Comparison of ENCODE assay signal across 8 cellular contexts in the genomic region with DNA sequence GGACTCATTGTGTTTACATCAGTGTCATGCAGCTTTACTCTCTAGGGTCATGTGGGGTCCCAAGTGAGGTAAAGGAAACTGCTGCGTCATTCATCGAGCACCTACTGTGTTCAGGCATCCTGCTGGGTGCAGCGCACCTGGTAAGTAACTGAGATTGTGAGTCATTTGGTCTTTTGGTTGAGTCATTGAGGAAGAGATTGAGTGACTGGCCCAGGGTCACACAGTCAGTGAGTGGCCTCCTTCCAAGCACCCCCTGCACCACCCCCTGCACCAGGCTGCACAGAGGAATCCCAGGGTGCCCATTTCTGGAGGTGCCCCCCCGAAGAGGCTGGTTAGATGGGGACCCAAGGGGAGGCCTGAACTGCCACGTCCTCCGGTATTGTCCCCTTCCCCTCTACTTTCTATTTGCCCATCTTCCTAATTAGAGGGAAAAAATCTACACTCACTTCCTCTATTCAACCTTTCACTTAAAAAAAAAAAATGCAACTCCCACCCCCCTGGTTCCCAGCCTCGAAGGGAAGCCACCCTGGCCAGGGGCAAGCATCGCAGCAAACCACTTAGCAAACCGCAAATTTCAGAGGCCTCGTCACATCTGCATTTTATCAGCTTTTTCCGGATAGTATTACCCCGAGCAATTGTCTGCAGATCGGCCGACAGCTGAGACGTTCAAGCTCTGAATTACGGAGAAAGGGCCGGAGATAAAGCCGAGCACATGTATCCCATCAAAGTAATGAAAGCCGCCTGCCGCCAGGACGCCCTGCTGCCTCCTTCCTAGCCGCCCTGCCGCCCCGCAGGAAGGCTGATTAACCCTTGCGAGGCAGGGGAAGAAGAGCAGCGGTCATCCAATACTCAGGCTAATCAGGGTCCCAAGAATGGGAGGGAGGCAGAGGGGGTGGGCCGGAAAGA.
A peak's percentile ranks its signal among the peaks of the same experiment; 100 is the strongest.
DNase-seq lines count a peak whose midpoint lies in the region; ATAC-seq and TF ChIP-seq lines count a peak whose summit lies in the region.

No MANE protein-coding gene starts in this region.

- 18 to 24% methylated on average over 11 to 15 of the region's 27 CpGs for WGBS in gastroesophageal sphincter (ENCODE audit: low coverage in 1 of 2), 2 donors

- no peaks in the 10 kb centered on the region for H3K9me3 Mint-ChIP-seq in endothelial cell (ENCODE audit: unreplicated experiment)
- peaks cover 4% of the 10 kb centered on the region for H3K9me3 Mint-ChIP-seq in stimulated activated effector memory CD8-positive, alpha-beta T cell treated with anti-CD3 and anti-CD28 coated beads, Interleukin-12 subunit alpha, Interleukin-12 subunit beta, amount 100 ng/mL, for 72 hours

- H3K4me1 ChIP-seq in gastroesophageal sphincter, result no peaks in the 10 kb centered on the region

- no peak overlapping the region for H3K27ac Mint-ChIP-seq in endothelial cell (ENCODE audit: unreplicated experiment)
- H3K27ac Mint-ChIP-seq in stimulated activated effector memory CD8-positive, alpha-beta T cell treated with anti-CD3 and anti-CD28 coated beads, Interleukin-12 subunit alpha, Interleukin-12 subunit beta, amount 100 ng/mL, for 72 hours, result peak overlapping the region; percentile 79

- peaks cover 0 to 5% (median 0%) of the 10 kb centered on the region in 3 donors for H3K9me3 ChIP-seq in gastroesophageal sphincter

- TF ChIP-seq EP300 in gastroesophageal sphincter (IDR thresholded peaks at IDR 0.05), result no peak

- H3K27me3 ChIP-seq in gastroesophageal sphincter, result no peaks in the 10 kb centered on the region

- H3K36me3 Mint-ChIP-seq in endothelial cell (ENCODE audit: low read depth, unreplicated experiment), result peaks cover 4% of the 10 kb centered on the region
- H3K36me3 Mint-ChIP-seq in stimulated activated effector memory CD8-positive, alpha-beta T cell treated with anti-CD3 and anti-CD28 coated beads, Interleukin-12 subunit alpha, Interleukin-12 subunit beta, amount 100 ng/mL, for 72 hours, result no peaks in the 10 kb centered on the region

- H3K4me3 Mint-ChIP-seq in endothelial cell (ENCODE audit: unreplicated experiment), result no peak overlapping the region
- H3K4me3 Mint-ChIP-seq in stimulated activated effector memory CD8-positive, alpha-beta T cell treated with anti-CD3 and anti-CD28 coated beads, Interleukin-12 subunit alpha, Interleukin-12 subunit beta, amount 100 ng/mL, for 72 hours, result peak overlapping the region; percentile 62

- no peak overlapping the region for H3K4me3 ChIP-seq in gastroesophageal sphincter

- TF ChIP-seq CTCF in endothelial cell (IDR thresholded peaks at IDR 0.05; ENCODE audit: unreplicated experiment), result no peak
- TF ChIP-seq CTCF in gastroesophageal sphincter (IDR thresholded peaks at IDR 0.05), result no peak

- no peak overlapping the region for H3K27ac ChIP-seq in gastroesophageal sphincter

- no peak for TF ChIP-seq POLR2A in gastroesophageal sphincter (IDR thresholded peaks at IDR 0.05)

- ATAC-seq in HG02623 (IDR thresholded peaks at IDR 0.05; ENCODE audit: unreplicated experiment) (peak; percentile 83), gastroesophageal sphincter (no peak)
- peak; percentile 96 for ATAC-seq in stimulated activated effector memory CD8-positive, alpha-beta T cell treated with anti-CD3 and anti-CD28 coated beads, Interleukin-12 subunit alpha, Interleukin-12 subunit beta, amount 100 ng/mL, for 72 hours

- peak; percentile 14 for DNase-seq in activated naive CD4-positive, alpha-beta T cell treated with Interleukin-2 at 50 U/mL for 16 hours
- DNase-seq in activated naive CD4-positive, alpha-beta T cell (lab: John Stamatoyannopoulos, UW), result no peak
- peak; percentile 22 for DNase-seq in NOMO-1 treated with DMSO at 0.1 percent for 48 hours (lab: John Stamatoyannopoulos, UW; ENCODE audit: unreplicated experiment)
- DNase-seq in endothelial cell (ENCODE audit: low spot score), result peak; percentile 11
- DNase-seq in stimulated activated effector memory CD8-positive, alpha-beta T cell treated with anti-CD3 and anti-CD28 coated beads, Interleukin-12 subunit alpha, Interleukin-12 subunit beta, amount 100 ng/mL, for 72 hours (ENCODE audit: low spot score in 2 of 2), result peak; percentile 6 to 65
- no peak for DNase-seq in NCI-H748 treated with DMSO at 0.1 percent for 48 hours (lab: John Stamatoyannopoulos, UW)

- H3K27me3 Mint-ChIP-seq in endothelial cell (ENCODE audit: unreplicated experiment), result peaks cover 9% of the 10 kb centered on the region

- no peaks in the 10 kb centered on the region for H3K36me3 ChIP-seq in gastroesophageal sphincter

- peaks cover 14% of the 10 kb centered on the region for H3K4me1 Mint-ChIP-seq in endothelial cell (ENCODE audit: unreplicated experiment)
- peaks cover 18% of the 10 kb centered on the region for H3K4me1 Mint-ChIP-seq in stimulated activated effector memory CD8-positive, alpha-beta T cell treated with anti-CD3 and anti-CD28 coated beads, Interleukin-12 subunit alpha, Interleukin-12 subunit beta, amount 100 ng/mL, for 72 hours

Comparison
In these comparisons a context has a peak if more than half of its experiments do, and no peak if none do; other contexts are left out.
1. DNase-seq: peak in activated naive CD4-positive, alpha-beta T cell treated with Interleukin-2 at 50 U/mL for 16 hours (single experiment), NOMO-1 treated with DMSO at 0.1 percent for 48 hours (single experiment), endothelial cell (single experiment) and stimulated activated effector memory CD8-positive, alpha-beta T cell treated with anti-CD3 and anti-CD28 coated beads, Interleukin-12 subunit alpha, Interleukin-12 subunit beta, amount 100 ng/mL, for 72 hours (2 of 2); none in activated naive CD4-positive, alpha-beta T cell (0 of 4) and NCI-H748 treated with DMSO at 0.1 percent for 48 hours (single experiment).